Comparison of ENCODE assay signal across 9 cellular contexts in genomic region chr3:138417559-138417982, GRCh38. TPM values are rescaled to one million over a fixed set of nuclear protein-coding genes. Genes with fewer than 3 reads are reported as not detected.
A peak's percentile ranks its signal among the peaks of the same experiment; 100 is the strongest.
DNase-seq lines count a peak whose midpoint lies in the region; ATAC-seq and TF ChIP-seq lines count a peak whose summit lies in the region.
"Had no signal": no experiment of that assay in that cellular context is flagged by ENCODE, and none has a peak within 500 bp of the region (broad histone marks: within the 10 kb centered on the region; RNA-seq: fewer than 3 reads in every experiment).

No MANE protein-coding gene starts in this region.

- CTCF ChIA-PET in PC-9 (lab: Charles Lee): interaction anchor here (0.5 to 1.2 kb wide), 7 partner anchors 16 to 519 kb away, joined by 3 to 4 read pairs (median 4); partner anchors contain the start of gene CEP70

- H3K4me1 Mint-ChIP-seq in activated T-cell treated with anti-CD3 and anti-CD28 coated beads, Interleukin-2, amount 50 U/mL, for 4 hours (ENCODE audit: low read depth): no peaks in the 10 kb centered on the region
- H3K4me1 Mint-ChIP-seq: activated naive CD4-positive, alpha-beta T cell treated with anti-CD3 and anti-CD28 coated beads, Interleukin-2, amount 50 U/mL, for 24 hours had no signal

- no peak overlapping the region for H3K4me3 ChIP-seq in Karpas-422 (ENCODE audit: low read length)
- no peak overlapping the region for H3K4me3 ChIP-seq in PC-9
- H3K4me3 ChIP-seq in neural cell (ENCODE audit: low read length): no peak overlapping the region

- peak; percentile 85 for ATAC-seq in GM21528 (IDR thresholded peaks at IDR 0.05; ENCODE audit: low FRiP score, unreplicated experiment)
- peak; percentile 84 to 85 for ATAC-seq in activated T-cell treated with anti-CD3 and anti-CD28 coated beads, Interleukin-2, amount 50 U/mL, for 4 hours
- peak; percentile 67 for ATAC-seq in stimulated activated naive CD8-positive, alpha-beta T cell treated with anti-CD3 and anti-CD28 coated beads, Interleukin-15, Interleukin-2, amounts not matched to agents 100 U/mL and 50 U/mL, for 24 hours

- H4K20me1 ChIP-seq in Karpas-422 (ENCODE audit: insufficient read depth, low read depth, low read length) (no peaks in the 10 kb centered on the region), PC-9 (ENCODE audit: insufficient read depth) (no peaks in the 10 kb centered on the region), neural cell (ENCODE audit: insufficient read depth) (no peaks in the 10 kb centered on the region)

- no peak for TF ChIP-seq EP300 in neural cell (conservative IDR thresholded peaks at IDR 0.05; ENCODE audit: poor library complexity, severe bottlenecking)

- H2AFZ ChIP-seq in Karpas-422 (ENCODE audit: low read length): no peak overlapping the region
- no peak overlapping the region for H2AFZ ChIP-seq in PC-9
- H2AFZ ChIP-seq in neural cell (ENCODE audit: low read depth, low read length): no peak overlapping the region

- H3K27ac ChIP-seq in Karpas-422 (ENCODE audit: low read length) (no peak overlapping the region), PC-9 (no peak overlapping the region), neural cell (ENCODE audit: low read length) (no peak overlapping the region)

- TF ChIP-seq CTCF in PC-9 (conservative IDR thresholded peaks at IDR 0.05) (peak; percentile 88), neural cell (IDR thresholded peaks at IDR 0.05; ENCODE audit: poor library complexity, severe bottlenecking) (peak; percentile 82)

- H3K9me2 ChIP-seq in Karpas-422 (replicated peaks; ENCODE audit: insufficient read depth, low read length): no peaks in the 10 kb centered on the region
- H3K9me2 ChIP-seq in PC-9 (ENCODE audit: insufficient read depth): no peaks in the 10 kb centered on the region
- no peaks in the 10 kb centered on the region for H3K9me2 ChIP-seq in neural cell (ENCODE audit: insufficient read depth, low read length)

- H3K79me2 ChIP-seq in Karpas-422 (ENCODE audit: low read length) (no peaks in the 10 kb centered on the region), PC-9 (ENCODE audit: low read depth) (no peaks in the 10 kb centered on the region), neural cell (replicated peaks; ENCODE audit: insufficient read depth, low read length) (no peaks in the 10 kb centered on the region)

- H3K27me3 ChIP-seq in Karpas-422 (ENCODE audit: low read length): 0 out of 2 replicates have a peak, but pooled peaks cover 3% of the 10 kb centered on the region
- H3K27me3 ChIP-seq in PC-9 (ENCODE audit: insufficient read depth, low read depth): no peaks in the 10 kb centered on the region
- no peaks in the 10 kb centered on the region for H3K27me3 ChIP-seq in neural cell (ENCODE audit: insufficient read depth, low read depth, low read length)

- H3K4me1 ChIP-seq in Karpas-422 (ENCODE audit: low read length): no peaks in the 10 kb centered on the region
- H3K4me1 ChIP-seq in PC-9 (replicated peaks; ENCODE audit: insufficient read depth): no peaks in the 10 kb centered on the region

- H3K36me3 Mint-ChIP-seq in activated T-cell treated with anti-CD3 and anti-CD28 coated beads, Interleukin-2, amount 50 U/mL, for 4 hours (ENCODE audit: insufficient read depth): no peaks in the 10 kb centered on the region
- H3K36me3 Mint-ChIP-seq: activated naive CD4-positive, alpha-beta T cell treated with anti-CD3 and anti-CD28 coated beads, Interleukin-2, amount 50 U/mL, for 24 hours had no signal

- no peaks in the 10 kb centered on the region for H3K9me3 ChIP-seq in Karpas-422 (ENCODE audit: low read length)
- H3K9me3 ChIP-seq in PC-9 (ENCODE audit: insufficient read depth, low read depth): no peaks in the 10 kb centered on the region
- no peaks in the 10 kb centered on the region for H3K9me3 ChIP-seq in neural cell (ENCODE audit: low read length)

- DNase-seq in DMS 273 treated with DMSO at 0.1 percent for 48 hours (lab: John Stamatoyannopoulos, UW): peak; percentile 81
- DNase-seq in Karpas-422: peak; percentile 87
- DNase-seq in PC-9: peak; percentile 54 to 83
- DNase-seq in activated T-cell treated with anti-CD3 and anti-CD28 coated beads, Interleukin-2, amount 50 U/mL, for 4 hours: peak; percentile 53
- DNase-seq in fibroblast of peridontal ligament (ENCODE audit: extremely low read depth): peak; percentile 83
- DNase-seq in stimulated activated naive CD8-positive, alpha-beta T cell treated with anti-CD3 and anti-CD28 coated beads, Interleukin-15, Interleukin-2, amounts not matched to agents 100 U/mL and 50 U/mL, for 24 hours: peak; percentile 73

- H3K27me3 Mint-ChIP-seq in activated T-cell treated with anti-CD3 and anti-CD28 coated beads, Interleukin-2, amount 50 U/mL, for 4 hours (ENCODE audit: low read depth): peaks cover 13% of the 10 kb centered on the region

- TF ChIP-seq RAD21 in neural cell (conservative IDR thresholded peaks at IDR 0.05): peak; percentile 67

- intact Hi-C loops in PC-9 (cut with micrococcal nuclease; ENCODE audit: unreplicated experiment): loop anchor here (1.0 to 5.0 kb wide), 6 partner anchors 90 to 912 kb away; partner anchors contain the start of gene NME9

- POLR2A ChIA-PET in PC-9 (lab: Charles Lee; ENCODE audit: unreplicated experiment): no interaction called here

- H3K36me3 ChIP-seq in Karpas-422 (ENCODE audit: insufficient read depth, low read length): no peaks in the 10 kb centered on the region
- no peaks in the 10 kb centered on the region for H3K36me3 ChIP-seq in PC-9 (ENCODE audit: low read depth)
- H3K36me3 ChIP-seq in neural cell (ENCODE audit: insufficient read depth, low read length): no peaks in the 10 kb centered on the region

- no TSS peak for BruUV-seq in PC-9 (replicated peaks; lab: Mats Ljungman, UMichigan)

- H3K4me2 ChIP-seq in Karpas-422 (ENCODE audit: low read depth, low read length, poor library complexity, severe bottlenecking): no peak overlapping the region
- no peak overlapping the region for H3K4me2 ChIP-seq in PC-9
- H3K4me2 ChIP-seq in neural cell (ENCODE audit: low read length): no peak overlapping the region

- H3F3A ChIP-seq in PC-9 (ENCODE audit: insufficient read depth, low read depth): no peaks in the 10 kb centered on the region
- no peaks in the 10 kb centered on the region for H3F3A ChIP-seq in neural cell (ENCODE audit: insufficient read depth, low read length, poor library complexity, severe bottlenecking)

- no peak overlapping the region for H3K4me3 Mint-ChIP-seq in activated T-cell treated with anti-CD3 and anti-CD28 coated beads, Interleukin-2, amount 50 U/mL, for 4 hours
- H3K4me3 Mint-ChIP-seq: activated naive CD4-positive, alpha-beta T cell treated with anti-CD3 and anti-CD28 coated beads, Interleukin-2, amount 50 U/mL, for 24 hours had no signal

- H3K9ac ChIP-seq in Karpas-422 (ENCODE audit: low read length): no peak overlapping the region
- H3K9ac ChIP-seq in neural cell (ENCODE audit: low read length): no peak overlapping the region

- no peaks in the 10 kb centered on the region for H3K9me3 Mint-ChIP-seq in activated T-cell treated with anti-CD3 and anti-CD28 coated beads, Interleukin-2, amount 50 U/mL, for 4 hours
- H3K9me3 Mint-ChIP-seq: activated naive CD4-positive, alpha-beta T cell treated with anti-CD3 and anti-CD28 coated beads, Interleukin-2, amount 50 U/mL, for 24 hours had no signal

TF ChIP-seq in neural cell, 6 proteins besides CTCF, POLR2A, EP300 and RAD21:
- TF ChIP-seq TAF1 (IDR thresholded peaks at IDR 0.05; ENCODE audit: low read depth) (no peak), SMC3 (conservative IDR thresholded peaks at IDR 0.05; ENCODE audit: poor library complexity) (peak; percentile 74)

RNA-seq across cellular contexts. Expression of gene ESYT3, which starts 16.8 kb away (rescaled TPM):
- not detected in 2 replicates for total RNA-seq in Karpas-422 (2014; rRNA removed; shearing (Covaris generic); ENCODE audit: low replicate concordance)
- 6.4 and 8.0 TPM in 2 replicates for total RNA-seq in PC-9 (2021)
- total RNA-seq in activated T-cell treated with anti-CD3 and anti-CD28 coated beads, Interleukin-2, amount 50 U/mL, for 4 hours: under 1 TPM; 0.05 to 0.19 (median 0.13) TPM
- 0.33 and 0.80 TPM in 2 replicates for polyA plus RNA-seq in neural cell
- polyA minus RNA-seq in neural cell: 0.46 and 0.73 TPM in 2 replicates
